ENCODE assay signal across 1 cellular context in genomic region chr11:6927030-6927617, GRCh38.
TF ChIP-seq lines count a peak whose summit lies in the region.

No MANE protein-coding gene starts in this region.

TF ChIP-seq in GM12878, 131 proteins besides CTCF, POLR2A, EP300 and RAD21:
- no peak for TF ChIP-seq POLR2AphosphoS2 (IDR thresholded peaks at IDR 0.05; ENCODE audit: low read depth, low read length)
- no peak for TF ChIP-seq TARDBP (IDR thresholded peaks at IDR 0.05; ENCODE audit: borderline replicate concordance)
- no peak for TF ChIP-seq SKIL (IDR thresholded peaks at IDR 0.05; ENCODE audit: low read depth, poor library complexity, severe bottlenecking)
- no peak for TF ChIP-seq ATF7 (IDR thresholded peaks at IDR 0.05; ENCODE audit: low read depth)
- no peak for TF ChIP-seq NFYA (IDR thresholded peaks at IDR 0.05; ENCODE audit: borderline replicate concordance, low read depth, low read length)
- no peak for TF ChIP-seq CBX3 (IDR thresholded peaks at IDR 0.05; ENCODE audit: borderline replicate concordance, low read depth)
- no peak for TF ChIP-seq SMARCA5 (IDR thresholded peaks at IDR 0.05)
- no peak for TF ChIP-seq JUND (IDR thresholded peaks at IDR 0.05; ENCODE audit: low read depth, low read length)
- no peak for TF ChIP-seq E2F8 (IDR thresholded peaks at IDR 0.05; ENCODE audit: low read depth, partially characterized antibody)
- no peak for TF ChIP-seq SP1 (IDR thresholded peaks at IDR 0.05; ENCODE audit: low read depth, low read length)
- TF ChIP-seq MAX (IDR thresholded peaks at IDR 0.05; ENCODE audit: low read depth, low read length), result no peak
- peak; percentile 80; the same call in 1 of the 2 replicates for TF ChIP-seq TCF12 (IDR thresholded peaks at IDR 0.05; ENCODE audit: low read depth, low read length)
- TF ChIP-seq RUNX3 (IDR thresholded peaks at IDR 0.05; ENCODE audit: low read length), result peak; percentile 33; the same call in 1 of the 2 replicates
- TF ChIP-seq NR2C2 (IDR thresholded peaks at IDR 0.05; ENCODE audit: borderline replicate concordance, control insufficient read depth, insufficient read length, low read depth), result no peak
- TF ChIP-seq BRCA1 (IDR thresholded peaks at IDR 0.05; ENCODE audit: low read depth, low read length), result no peak
- no peak for TF ChIP-seq ESRRA (IDR thresholded peaks at IDR 0.05; ENCODE audit: low read length)
- TF ChIP-seq PAX5 (IDR thresholded peaks at IDR 0.05; ENCODE audit: borderline replicate concordance, low read depth, low read length), result no peak
- TF ChIP-seq USF2 (IDR thresholded peaks at IDR 0.05; ENCODE audit: borderline replicate concordance, low read depth, low read length), result no peak
- peak; percentile 43; the same call in 1 of the 2 replicates for TF ChIP-seq MTA2 (IDR thresholded peaks at IDR 0.05; ENCODE audit: low read depth)
- peak; percentile 54 for TF ChIP-seq SPI1 (IDR thresholded peaks at IDR 0.05; ENCODE audit: borderline replicate concordance, insufficient read depth, low read depth, low read length)
- no peak for TF ChIP-seq HDAC6 (IDR thresholded peaks at IDR 0.05; ENCODE audit: unreplicated experiment)
- no peak for TF ChIP-seq EGR1 (IDR thresholded peaks at IDR 0.05; ENCODE audit: borderline replicate concordance in 1 of 2, low read depth in 2 of 2, low read length in 2 of 2)
- TF ChIP-seq IKZF2 (IDR thresholded peaks at IDR 0.05), result no peak
- TF ChIP-seq TCF7 (IDR thresholded peaks at IDR 0.05; ENCODE audit: borderline replicate concordance), result no peak
- no peak for TF ChIP-seq RELA (IDR thresholded peaks at IDR 0.05; ENCODE audit: borderline replicate concordance, partially characterized antibody)
- no peak for TF ChIP-seq CBX5 (IDR thresholded peaks at IDR 0.05; ENCODE audit: low read depth)
- TF ChIP-seq TCF3 (IDR thresholded peaks at IDR 0.05; ENCODE audit: borderline replicate concordance, insufficient read depth, low read depth, low read length), result peak; percentile 85
